1 cellular context compared by ENCODE assay signal in the genomic region with DNA sequence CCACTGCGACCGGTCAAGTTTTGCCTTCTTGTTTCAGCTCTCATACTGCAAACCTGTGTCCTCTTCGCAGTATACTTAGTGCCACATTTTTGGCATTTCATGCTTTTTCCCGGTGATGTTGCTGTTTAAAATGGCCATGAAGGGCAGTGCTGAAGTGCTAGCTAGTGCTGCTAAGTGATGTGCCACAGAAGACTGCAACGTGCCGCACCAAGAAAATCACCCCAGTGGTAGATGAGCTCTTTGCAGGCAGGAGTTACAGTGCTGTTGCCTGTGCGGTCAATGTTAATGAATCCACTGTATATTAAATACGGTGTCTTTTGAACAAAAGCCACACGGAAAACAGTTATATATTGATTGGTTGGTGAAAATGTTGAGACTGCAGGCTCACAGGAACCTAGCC.
TF ChIP-seq lines count a peak whose summit lies in the region.

No MANE protein-coding gene starts in this region.

TF ChIP-seq in GM23338, 12 proteins besides CTCF, POLR2A, EP300 and RAD21 (continued from another document):
- TF ChIP-seq, protein P1, sequence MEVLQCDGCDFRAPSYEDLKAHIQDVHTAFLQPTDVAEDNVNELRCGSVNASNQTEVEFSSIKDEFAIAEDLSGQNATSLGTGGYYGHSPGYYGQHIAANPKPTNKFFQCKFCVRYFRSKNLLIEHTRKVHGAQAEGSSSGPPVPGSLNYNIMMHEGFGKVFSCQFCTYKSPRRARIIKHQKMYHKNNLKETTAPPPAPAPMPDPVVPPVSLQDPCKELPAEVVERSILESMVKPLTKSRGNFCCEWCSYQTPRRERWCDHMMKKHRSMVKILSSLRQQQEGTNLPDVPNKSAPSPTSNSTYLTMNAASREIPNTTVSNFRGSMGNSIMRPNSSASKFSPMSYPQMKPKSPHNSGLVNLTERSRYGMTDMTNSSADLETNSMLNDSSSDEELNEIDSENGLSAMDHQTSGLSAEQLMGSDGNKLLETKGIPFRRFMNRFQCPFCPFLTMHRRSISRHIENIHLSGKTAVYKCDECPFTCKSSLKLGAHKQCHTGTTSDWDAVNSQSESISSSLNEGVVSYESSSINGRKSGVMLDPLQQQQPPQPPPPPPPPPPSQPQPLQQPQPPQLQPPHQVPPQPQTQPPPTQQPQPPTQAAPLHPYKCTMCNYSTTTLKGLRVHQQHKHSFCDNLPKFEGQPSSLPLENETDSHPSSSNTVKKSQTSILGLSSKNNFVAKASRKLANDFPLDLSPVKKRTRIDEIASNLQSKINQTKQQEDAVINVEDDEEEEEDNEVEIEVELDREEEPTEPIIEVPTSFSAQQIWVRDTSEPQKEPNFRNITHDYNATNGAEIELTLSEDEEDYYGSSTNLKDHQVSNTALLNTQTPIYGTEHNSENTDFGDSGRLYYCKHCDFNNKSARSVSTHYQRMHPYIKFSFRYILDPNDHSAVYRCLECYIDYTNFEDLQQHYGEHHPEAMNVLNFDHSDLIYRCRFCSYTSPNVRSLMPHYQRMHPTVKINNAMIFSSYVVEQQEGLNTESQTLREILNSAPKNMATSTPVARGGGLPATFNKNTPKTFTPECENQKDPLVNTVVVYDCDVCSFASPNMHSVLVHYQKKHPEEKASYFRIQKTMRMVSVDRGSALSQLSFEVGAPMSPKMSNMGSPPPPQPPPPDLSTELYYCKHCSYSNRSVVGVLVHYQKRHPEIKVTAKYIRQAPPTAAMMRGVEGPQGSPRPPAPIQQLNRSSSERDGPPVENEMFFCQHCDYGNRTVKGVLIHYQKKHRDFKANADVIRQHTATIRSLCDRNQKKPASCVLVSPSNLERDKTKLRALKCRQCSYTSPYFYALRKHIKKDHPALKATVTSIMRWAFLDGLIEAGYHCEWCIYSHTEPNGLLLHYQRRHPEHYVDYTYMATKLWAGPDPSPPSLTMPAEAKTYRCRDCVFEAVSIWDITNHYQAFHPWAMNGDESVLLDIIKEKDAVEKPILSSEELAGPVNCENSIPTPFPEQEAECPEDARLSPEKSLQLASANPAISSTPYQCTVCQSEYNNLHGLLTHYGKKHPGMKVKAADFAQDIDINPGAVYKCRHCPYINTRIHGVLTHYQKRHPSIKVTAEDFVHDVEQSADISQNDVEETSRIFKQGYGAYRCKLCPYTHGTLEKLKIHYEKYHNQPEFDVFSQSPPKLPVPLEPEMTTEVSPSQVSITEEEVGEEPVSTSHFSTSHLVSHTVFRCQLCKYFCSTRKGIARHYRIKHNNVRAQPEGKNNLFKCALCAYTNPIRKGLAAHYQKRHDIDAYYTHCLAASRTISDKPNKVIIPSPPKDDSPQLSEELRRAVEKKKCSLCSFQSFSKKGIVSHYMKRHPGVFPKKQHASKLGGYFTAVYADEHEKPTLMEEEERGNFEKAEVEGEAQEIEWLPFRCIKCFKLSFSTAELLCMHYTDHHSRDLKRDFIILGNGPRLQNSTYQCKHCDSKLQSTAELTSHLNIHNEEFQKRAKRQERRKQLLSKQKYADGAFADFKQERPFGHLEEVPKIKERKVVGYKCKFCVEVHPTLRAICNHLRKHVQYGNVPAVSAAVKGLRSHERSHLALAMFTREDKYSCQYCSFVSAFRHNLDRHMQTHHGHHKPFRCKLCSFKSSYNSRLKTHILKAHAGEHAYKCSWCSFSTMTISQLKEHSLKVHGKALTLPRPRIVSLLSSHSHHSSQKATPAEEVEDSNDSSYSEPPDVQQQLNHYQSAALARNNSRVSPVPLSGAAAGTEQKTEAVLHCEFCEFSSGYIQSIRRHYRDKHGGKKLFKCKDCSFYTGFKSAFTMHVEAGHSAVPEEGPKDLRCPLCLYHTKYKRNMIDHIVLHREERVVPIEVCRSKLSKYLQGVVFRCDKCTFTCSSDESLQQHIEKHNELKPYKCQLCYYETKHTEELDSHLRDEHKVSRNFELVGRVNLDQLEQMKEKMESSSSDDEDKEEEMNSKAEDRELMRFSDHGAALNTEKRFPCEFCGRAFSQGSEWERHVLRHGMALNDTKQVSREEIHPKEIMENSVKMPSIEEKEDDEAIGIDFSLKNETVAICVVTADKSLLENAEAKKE (CRISPR knock-in tag; IDR thresholded peaks at IDR 0.05), result no peak
- TF ChIP-seq, protein P2, sequence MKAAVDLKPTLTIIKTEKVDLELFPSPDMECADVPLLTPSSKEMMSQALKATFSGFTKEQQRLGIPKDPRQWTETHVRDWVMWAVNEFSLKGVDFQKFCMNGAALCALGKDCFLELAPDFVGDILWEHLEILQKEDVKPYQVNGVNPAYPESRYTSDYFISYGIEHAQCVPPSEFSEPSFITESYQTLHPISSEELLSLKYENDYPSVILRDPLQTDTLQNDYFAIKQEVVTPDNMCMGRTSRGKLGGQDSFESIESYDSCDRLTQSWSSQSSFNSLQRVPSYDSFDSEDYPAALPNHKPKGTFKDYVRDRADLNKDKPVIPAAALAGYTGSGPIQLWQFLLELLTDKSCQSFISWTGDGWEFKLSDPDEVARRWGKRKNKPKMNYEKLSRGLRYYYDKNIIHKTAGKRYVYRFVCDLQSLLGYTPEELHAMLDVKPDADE (IDR thresholded peaks at IDR 0.05), result no peak
- no peak for TF ChIP-seq STAT1 (IDR thresholded peaks at IDR 0.05; ENCODE audit: unreplicated experiment)
- TF ChIP-seq CREB1 (CRISPR knock-in tag; IDR thresholded peaks at IDR 0.05; ENCODE audit: low read depth), result no peak
- TF ChIP-seq JUNB (IDR thresholded peaks at IDR 0.05; ENCODE audit: unreplicated experiment), result no peak
- no peak for TF ChIP-seq POLR2AphosphoS5 (IDR thresholded peaks at IDR 0.05; ENCODE audit: low read depth)
- TF ChIP-seq ZNF331 (CRISPR knock-in tag; IDR thresholded peaks at IDR 0.05; ENCODE audit: low read depth), result no peak
- no peak for TF ChIP-seq NANOG (IDR thresholded peaks at IDR 0.05; ENCODE audit: borderline replicate concordance)
- no peak for TF ChIP-seq ZNF114 (CRISPR knock-in tag; IDR thresholded peaks at IDR 0.05)
- TF ChIP-seq, protein P3, sequence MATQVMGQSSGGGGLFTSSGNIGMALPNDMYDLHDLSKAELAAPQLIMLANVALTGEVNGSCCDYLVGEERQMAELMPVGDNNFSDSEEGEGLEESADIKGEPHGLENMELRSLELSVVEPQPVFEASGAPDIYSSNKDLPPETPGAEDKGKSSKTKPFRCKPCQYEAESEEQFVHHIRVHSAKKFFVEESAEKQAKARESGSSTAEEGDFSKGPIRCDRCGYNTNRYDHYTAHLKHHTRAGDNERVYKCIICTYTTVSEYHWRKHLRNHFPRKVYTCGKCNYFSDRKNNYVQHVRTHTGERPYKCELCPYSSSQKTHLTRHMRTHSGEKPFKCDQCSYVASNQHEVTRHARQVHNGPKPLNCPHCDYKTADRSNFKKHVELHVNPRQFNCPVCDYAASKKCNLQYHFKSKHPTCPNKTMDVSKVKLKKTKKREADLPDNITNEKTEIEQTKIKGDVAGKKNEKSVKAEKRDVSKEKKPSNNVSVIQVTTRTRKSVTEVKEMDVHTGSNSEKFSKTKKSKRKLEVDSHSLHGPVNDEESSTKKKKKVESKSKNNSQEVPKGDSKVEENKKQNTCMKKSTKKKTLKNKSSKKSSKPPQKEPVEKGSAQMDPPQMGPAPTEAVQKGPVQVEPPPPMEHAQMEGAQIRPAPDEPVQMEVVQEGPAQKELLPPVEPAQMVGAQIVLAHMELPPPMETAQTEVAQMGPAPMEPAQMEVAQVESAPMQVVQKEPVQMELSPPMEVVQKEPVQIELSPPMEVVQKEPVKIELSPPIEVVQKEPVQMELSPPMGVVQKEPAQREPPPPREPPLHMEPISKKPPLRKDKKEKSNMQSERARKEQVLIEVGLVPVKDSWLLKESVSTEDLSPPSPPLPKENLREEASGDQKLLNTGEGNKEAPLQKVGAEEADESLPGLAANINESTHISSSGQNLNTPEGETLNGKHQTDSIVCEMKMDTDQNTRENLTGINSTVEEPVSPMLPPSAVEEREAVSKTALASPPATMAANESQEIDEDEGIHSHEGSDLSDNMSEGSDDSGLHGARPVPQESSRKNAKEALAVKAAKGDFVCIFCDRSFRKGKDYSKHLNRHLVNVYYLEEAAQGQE (IDR thresholded peaks at IDR 0.05; ENCODE audit: unreplicated experiment), result no peak
